ENCODE assay signal across 22 cellular contexts in genomic region chr22:37575490-37576003, GRCh38. TPM values are rescaled to one million over a fixed set of nuclear protein-coding genes. Genes with fewer than 3 reads are reported as not detected.
DNase-seq lines count a peak whose midpoint lies in the region; ATAC-seq and TF ChIP-seq lines count a peak whose summit lies in the region.
"Had no signal": no experiment of that assay in that cellular context is flagged by ENCODE, and none has a peak within 500 bp of the region (broad histone marks: within the 10 kb centered on the region; RNA-seq: fewer than 3 reads in every experiment).

No MANE protein-coding gene starts in this region.

- peaks cover 13% of the 10 kb centered on the region for H3K4me1 Mint-ChIP-seq in chondrocyte (ENCODE audit: low read depth)

- H3K9ac ChIP-seq in trophoblast cell (ENCODE audit: low read length): no peak overlapping the region
- H3K9ac ChIP-seq: BLaER1, SK-N-SH had no signal

- H3K4me3 ChIP-seq in HEK293 (ENCODE audit: low read depth, low read length) (no peak overlapping the region), body of pancreas (no peak overlapping the region), trophoblast cell (ENCODE audit: low read depth, low read length) (no peak overlapping the region)
- H3K4me3 ChIP-seq: BLaER1, MG63 had no signal

- no peaks in the 10 kb centered on the region for H3K79me1 ChIP-seq in trophoblast cell (ENCODE audit: low read length)

- no peaks in the 10 kb centered on the region for H3K79me2 ChIP-seq in trophoblast cell (ENCODE audit: control insufficient read depth, insufficient read depth, low read length, poor library complexity)

- peak overlapping the region; percentile 7 for H4K91ac ChIP-seq in trophoblast cell (ENCODE audit: low read depth, low read length)

- intact Hi-C loops in body of pancreas (cut with DNase I): no loop called here

- H3K27me3 ChIP-seq in body of pancreas: no peaks in the 10 kb centered on the region
- no peaks in the 10 kb centered on the region for H3K27me3 ChIP-seq in trophoblast cell (ENCODE audit: insufficient read depth, low read length)
- H3K27me3 ChIP-seq: BLaER1, MG63 had no signal

- H3K4me1 ChIP-seq in HEK293 (ENCODE audit: control insufficient read depth, insufficient read depth, low read length): no peaks in the 10 kb centered on the region
- peaks cover 91% of the 10 kb centered on the region for H3K4me1 ChIP-seq in body of pancreas
- no peaks in the 10 kb centered on the region for H3K4me1 ChIP-seq in trophoblast cell (ENCODE audit: control insufficient read depth in 1 of 2, insufficient read depth in 2 of 2, low read length in 2 of 2)

- no peak overlapping the region for H4K12ac ChIP-seq in trophoblast cell (ENCODE audit: low read depth, low read length)

- no peak overlapping the region for H3K4me3 Mint-ChIP-seq in chondrocyte (ENCODE audit: unreplicated experiment)
- H3K4me3 Mint-ChIP-seq: CD4-positive, alpha-beta T cell; HFFc6 had no signal

- no peaks in the 10 kb centered on the region for H3K27me3 Mint-ChIP-seq in chondrocyte (ENCODE audit: low read depth)
- H3K27me3 Mint-ChIP-seq: CD4-positive, alpha-beta T cell had no signal

- H3K9me3 Mint-ChIP-seq in chondrocyte (ENCODE audit: low read depth): no peaks in the 10 kb centered on the region
- H3K9me3 Mint-ChIP-seq: CD4-positive, alpha-beta T cell; HFFc6 had no signal

- DNase-seq in body of pancreas: peak in 3 of 4 donors; percentile 39 to 69 (median 52)
- no peak for DNase-seq in trophoblast cell
- DNase-seq in chondrocyte (ENCODE audit: low spot score): no peak
- no peak for DNase-seq in NCI-H526 (lab: John Stamatoyannopoulos, UW)
- DNase-seq: CD4-positive, alpha-beta T cell; H7; HFFc6; KG1; MG63; NCI-H1105 treated with DMSO at 0.1 percent for 48 hours; NCI-H146; NCI-H1930; NCI-H446; NCI-H524 treated with DMSO at 0.1 percent for 48 hours; NCI-H82; NK-92 treated with Interleukin-12 subunit alpha and Interleukin-12 subunit beta, amount 100 ng/mL, for 24 hours; PC-3; SK-N-SH had no signal

- 73 to 77% methylated on average over 5 to 10 of the region's 10 CpGs for WGBS in body of pancreas, 2 donors
- WGBS in trophoblast cell (ENCODE audit: extremely low coverage, insufficient coverage, insufficient read length): no CpG with 5 or more reads among the region's 10 CpGs

- H2BK12ac ChIP-seq in trophoblast cell (ENCODE audit: low read length): no peak overlapping the region

- no peak overlapping the region for H2AFZ ChIP-seq in trophoblast cell (ENCODE audit: insufficient read depth, low read length, poor library complexity)

- H3K36me3 ChIP-seq in HEK293 (ENCODE audit: control insufficient read depth in 2 of 2, insufficient read depth in 1 of 2, low read length in 2 of 2) (no peaks in the 10 kb centered on the region), body of pancreas (replicated peaks in 1 of 2; ENCODE audit: insufficient read depth in 1 of 2, low read depth in 2 of 2) (no peaks in the 10 kb centered on the region), trophoblast cell (ENCODE audit: control insufficient read depth in 1 of 2, insufficient read depth in 2 of 2, low read length in 2 of 2) (no peaks in the 10 kb centered on the region)
- H3K36me3 ChIP-seq: BLaER1, MG63 had no signal

- ATAC-seq in body of pancreas: no peak
- ATAC-seq: PC-3 had no signal

- H2BK5ac ChIP-seq in trophoblast cell (ENCODE audit: low read depth, low read length, poor library complexity): no peak overlapping the region

- no peak overlapping the region for H3K4me2 ChIP-seq in trophoblast cell (ENCODE audit: low read length)
- H3K4me2 ChIP-seq: BLaER1, SK-N-SH had no signal

- no peak for TF ChIP-seq POLR2A in body of pancreas (IDR thresholded peaks at IDR 0.05)

- no peak overlapping the region for H2AK5ac ChIP-seq in trophoblast cell (ENCODE audit: low read length)

- H3K14ac ChIP-seq in trophoblast cell (ENCODE audit: low read length): no peak overlapping the region

- no peak for TF ChIP-seq CTCF in HEK293 (tag by site-specific recombination; IDR thresholded peaks at IDR 0.05)
- TF ChIP-seq CTCF in body of pancreas (IDR thresholded peaks at IDR 0.05): peak in 1 of 7 experiments; percentile 12
- TF ChIP-seq CTCF in chondrocyte (IDR thresholded peaks at IDR 0.05): no peak

- no peak overlapping the region for H2BK120ac ChIP-seq in trophoblast cell (ENCODE audit: insufficient read depth, low read length, poor library complexity)

- peaks cover under 1% of the 10 kb centered on the region for H3K36me3 Mint-ChIP-seq in chondrocyte (ENCODE audit: low read depth)

- H3K9me3 ChIP-seq in HEK293 (ENCODE audit: control insufficient read depth, insufficient read depth, low read depth, low read length) (no peaks in the 10 kb centered on the region), body of pancreas (no peaks in the 10 kb centered on the region), trophoblast cell (ENCODE audit: insufficient read depth, low read depth, low read length) (no peaks in the 10 kb centered on the region)
- H3K9me3 ChIP-seq: BLaER1, MG63, SK-N-SH had no signal

- H3K18ac ChIP-seq in trophoblast cell (ENCODE audit: low read length): no peak overlapping the region

- POLR2A ChIA-PET in HEK293 (lab: Yijun Ruan, JAX): interaction anchor here (0.6 to 0.9 kb wide), 5 partner anchors 17 to 300 kb away, joined by 3 to 4 read pairs (median 3); no protein-coding TSS in a partner anchor

- CTCF ChIA-PET in HEK293 (lab: Yijun Ruan, JAX): interaction anchor here (0.7 to 2.5 kb wide), 4 partner anchors 14 to 147 kb away, joined by 3 to 9 read pairs (median 6); no protein-coding TSS in a partner anchor

- H3K27ac ChIP-seq in HEK293 (ENCODE audit: extremely low read depth, low read depth, low read length) (no peak overlapping the region), body of pancreas (peak overlapping the region; percentile 25 to 100 (median 87)), trophoblast cell (ENCODE audit: low read depth, low read length) (no peak overlapping the region)
- H3K27ac ChIP-seq: BLaER1 had no signal

- H4K8ac ChIP-seq in trophoblast cell (ENCODE audit: low read depth, low read length): no peak overlapping the region

- H3K23ac ChIP-seq in trophoblast cell (ENCODE audit: low read length): no peak overlapping the region

- no peak overlapping the region for H3K4ac ChIP-seq in trophoblast cell (ENCODE audit: low read depth, low read length)

- H3K27ac Mint-ChIP-seq in chondrocyte (ENCODE audit: unreplicated experiment): no peak overlapping the region
- H3K27ac Mint-ChIP-seq: CD4-positive, alpha-beta T cell had no signal

TF ChIP-seq in HEK293, 187 proteins besides CTCF, POLR2A, EP300 and RAD21:
- no peak for TF ChIP-seq BCL11B (tag by site-specific recombination; IDR thresholded peaks at IDR 0.05; ENCODE audit: low read depth)
- peak; percentile 80 for TF ChIP-seq ZNF121 (tag by site-specific recombination; IDR thresholded peaks at IDR 0.05)

RNA-seq across cellular contexts. Expression of gene LGALS2, which starts 4.3 kb away (rescaled TPM):
- total RNA-seq in body of pancreas (10 to 100 TPM; 19.2 to 68.9 TPM), chondrocyte (not detected in 3 replicates)
- polyA plus RNA-seq in trophoblast cell (2013): not detected in 2 replicates
- total RNA-seq: H7, HFFc6, HT1080, PC-3 had no signal
- polyA plus RNA-seq: AG04450, SK-N-SH had no signal

RNA-seq across cellular contexts. Expression of gene CDC42EP1, which starts 15.3 kb away (rescaled TPM):
- 10 to 100 TPM; 73.2 to 84.7 TPM for total RNA-seq in body of pancreas
- polyA plus RNA-seq in trophoblast cell (2013): 191 and 202 TPM in 2 replicates
- total RNA-seq in chondrocyte: 155 to 167 TPM (median 156 TPM) in 3 replicates
- total RNA-seq: CD4-positive, alpha-beta T cell had no signal

RNA-seq across cellular contexts. Expression of gene GGA1, which starts 33.1 kb away (rescaled TPM):
- 10 to 100 TPM; 38.4 to 42.5 TPM for total RNA-seq in body of pancreas
- polyA plus RNA-seq in trophoblast cell (2013): 31.8 and 32.0 TPM in 2 replicates
- total RNA-seq in chondrocyte: 32.0 to 35.9 TPM (median 34.8 TPM) in 3 replicates

RNA-seq across cellular contexts. Expression of gene CARD10, which starts 56.3 kb away (rescaled TPM):
- total RNA-seq in body of pancreas (10 to 100 TPM; 17.4 to 28.7 TPM), chondrocyte (7.0 to 14.2 TPM (median 13.5 TPM) in 3 replicates)
- 4.7 and 4.9 TPM in 2 replicates for polyA plus RNA-seq in trophoblast cell (2013)

Comparison
In these comparisons a context has a peak if more than half of its experiments do, and no peak if none do; other contexts are left out.
1. H3K27ac ChIP-seq: peak in body of pancreas (4 of 4); none in HEK293 (single experiment) and trophoblast cell (single experiment).
2. DNase-seq: peak in body of pancreas (3 of 4); none in trophoblast cell (0 of 2), chondrocyte (single experiment) and NCI-H526 (0 of 2).
3. RNA of gene LGALS2, which starts 4.3 kb away (total RNA-seq): 19.2 to 68.9 TPM in body of pancreas; not detected in chondrocyte; every median in the first group is over 10 times any median in the second.